19 cellular contexts compared by ENCODE assay signal in genomic region chr9:111501648-111502047, GRCh38.
"Had no signal": no experiment of that assay in that cellular context is flagged by ENCODE, and none has a peak within 500 bp of the region (broad histone marks: within the 10 kb centered on the region; RNA-seq: fewer than 3 reads in every experiment).

No MANE protein-coding gene starts in this region.

- H3K27ac ChIP-seq: coronary artery, dorsolateral prefrontal cortex, hepatocyte, sigmoid colon, stomach had no signal

- H2AFZ ChIP-seq: hepatocyte had no signal

- H3K27me3 ChIP-seq: dorsolateral prefrontal cortex, hepatocyte, sigmoid colon, stomach had no signal

- H3K79me2 ChIP-seq: hepatocyte had no signal

- H3K4me1 ChIP-seq: sigmoid colon, stomach had no signal

- H3K4me3 ChIP-seq: coronary artery, dorsolateral prefrontal cortex, hepatocyte, lung, sigmoid colon, stomach had no signal

- FAIRE-seq: kidney, small intestine had no signal

- ATAC-seq: left cardiac atrium; left ventricle myocardium superior; naive thymus-derived CD8-positive, alpha-beta T cell had no signal

- H3K36me3 ChIP-seq: sigmoid colon, stomach had no signal

- H3K9me3 ChIP-seq: sigmoid colon, stomach had no signal

- DNase-seq: dorsolateral prefrontal cortex; effector CD8-positive, alpha-beta T cell; foreskin melanocyte; head of caudate nucleus; kidney; left cardiac atrium; left ventricle myocardium superior; mesendoderm; naive thymus-derived CD8-positive, alpha-beta T cell; sigmoid colon; small intestine; stimulated activated CD4-positive, alpha-beta T cell treated with anti-CD3 and anti-CD28 coated beads, Interleukin-12 subunit alpha, Interleukin-12 subunit beta, amount 100 ng/mL, for 4 hours; stimulated activated naive CD4-positive, alpha-beta T cell; stomach; substantia nigra; trophoblast cell had no signal

- H3K4me2 ChIP-seq: hepatocyte had no signal
